8 cellular contexts compared by ENCODE assay signal in genomic region chr1:11979028-11979427, GRCh38. TPM values are rescaled to one million over a fixed set of nuclear protein-coding genes. Genes with fewer than 3 reads are reported as not detected.
A peak's percentile ranks its signal among the peaks of the same experiment; 100 is the strongest.
DNase-seq lines count a peak whose midpoint lies in the region; ATAC-seq and TF ChIP-seq lines count a peak whose summit lies in the region.
"Not testable (repeated sequence)": the region's sequence is repeated elsewhere in the genome, so short reads cannot be mapped to it uniquely, and the experiment has no call there.

No MANE protein-coding gene starts in this region.

- not testable (repeated sequence) for H4K91ac ChIP-seq in mesenchymal stem cell (ENCODE audit: low read length)

- H2BK12ac ChIP-seq in mesenchymal stem cell (ENCODE audit: low read length in 2 of 2), result not testable (repeated sequence)

- not testable (repeated sequence) for BruUV-seq in mammary epithelial cell (replicated peaks; lab: Mats Ljungman, UMichigan)

- ATAC-seq in heart left ventricle, result not testable (repeated sequence)

- H3K4me1 ChIP-seq in BLaER1, result peaks cover 41% of the 10 kb centered on the region
- H3K4me1 ChIP-seq in HUES64 (ENCODE audit: insufficient read depth, low read length), result peaks cover 13% of the 10 kb centered on the region; the same call in 1 of the 2 replicates
- H3K4me1 ChIP-seq in mammary epithelial cell (ENCODE audit: insufficient read depth, low read length), result peaks cover 35% of the 10 kb centered on the region
- peaks cover 0 to 57% (median 42%) of the 10 kb centered on the region in 12 donors for H3K4me1 ChIP-seq in heart left ventricle
- H3K4me1 ChIP-seq in mesenchymal stem cell (ENCODE audit: control insufficient read depth, insufficient read depth, low read depth, low read length), result peaks cover 16% of the 10 kb centered on the region
- H3K4me1 ChIP-seq in rectal smooth muscle tissue (ENCODE audit: control insufficient read depth, insufficient read depth, low read length), result not testable (repeated sequence)
- H3K4me1 ChIP-seq in tibial nerve, result peaks cover 0 to 43% (median 13%) of the 10 kb centered on the region in 4 donors

- peak overlapping the region; percentile 89; the same call in 1 of the 2 replicates for H3K27ac ChIP-seq in BLaER1
- not testable (repeated sequence) for H3K27ac ChIP-seq in HUES64 (ENCODE audit: low read depth, low read length); mammary epithelial cell (ENCODE audit: insufficient read depth, low read depth, low read length); mesenchymal stem cell (ENCODE audit: low read length, poor library complexity, severe bottlenecking)
- H3K27ac ChIP-seq in WERI-Rb-1, result peak overlapping the region; percentile 96
- H3K27ac ChIP-seq in heart left ventricle, result peak overlapping the region; percentile 91 to 99 (median 98)
- peak overlapping the region; percentile 92 for H3K27ac ChIP-seq in rectal smooth muscle tissue (ENCODE audit: low read depth, low read length)
- peak overlapping the region in 3 of 4 donors; percentile 93 to 96 (median 94) for H3K27ac ChIP-seq in tibial nerve

- H2BK120ac ChIP-seq in mesenchymal stem cell (ENCODE audit: low read depth, low read length), result not testable (repeated sequence)

- peak overlapping the region; percentile 99; the same call in 1 of the 2 replicates for H3K4me3 ChIP-seq in BLaER1
- not testable (repeated sequence) for H3K4me3 ChIP-seq in HUES64 (ENCODE audit: low read length); WERI-Rb-1 (ENCODE audit: low read depth, low read length); mammary epithelial cell (replicated peaks in 1 of 3; ENCODE audit: insufficient read depth in 1 of 3, low read depth in 2 of 3, low read length in 3 of 3); rectal smooth muscle tissue (ENCODE audit: low read length)
- peak overlapping the region in 6 of 12 donors; percentile 83 to 97 (median 87) for H3K4me3 ChIP-seq in heart left ventricle
- peak overlapping the region in 1 of 2 experiments; percentile 93 for H3K4me3 ChIP-seq in mesenchymal stem cell (ENCODE audit: insufficient read depth in 1 of 2, low read depth in 1 of 2, low read length in 2 of 2)
- peak overlapping the region in 1 of 4 donors; percentile 79 for H3K4me3 ChIP-seq in tibial nerve

- WGBS in HUES64, result 87% methylated on average over 8 of the region's 8 CpGs
- WGBS in mammary epithelial cell (ENCODE audit: low coverage, missing lambda C conversion rate), result 90% methylated on average over 8 of the region's 8 CpGs
- WGBS in heart left ventricle, 4 donors, result 58 to 71% (median 67%) methylated on average over 8 of the region's 8 CpGs
- 87% methylated on average over 8 of the region's 8 CpGs for WGBS in mesenchymal stem cell
- 75 to 76% methylated on average over 8 of the region's 8 CpGs for WGBS in tibial nerve, 2 donors

- peak overlapping the region; percentile 98 for H3K4me2 ChIP-seq in BLaER1
- H3K4me2 ChIP-seq in mammary epithelial cell (ENCODE audit: insufficient read depth, low read depth, low read length), result peak overlapping the region; percentile 92
- H3K4me2 ChIP-seq in mesenchymal stem cell (ENCODE audit: low read length, poor library complexity, severe bottlenecking), result not testable (repeated sequence)

- H3K9ac ChIP-seq in BLaER1 (peak overlapping the region; percentile 95), HUES64 (ENCODE audit: low read depth, low read length) (peak overlapping the region; percentile 68; the same call in 1 of the 2 replicates), mesenchymal stem cell (ENCODE audit: low read length) (peak overlapping the region; percentile 95)
- H3K9ac ChIP-seq in mammary epithelial cell (ENCODE audit: insufficient read depth, low read length); rectal smooth muscle tissue (ENCODE audit: low read length): not testable (repeated sequence)

- not testable (repeated sequence) for H3K4ac ChIP-seq in mesenchymal stem cell (ENCODE audit: low read depth in 1 of 2, low read length in 2 of 2)

- peaks cover 46% of the 10 kb centered on the region for H3K36me3 ChIP-seq in BLaER1
- peaks cover 37% of the 10 kb centered on the region for H3K36me3 ChIP-seq in HUES64 (ENCODE audit: insufficient read depth, low read length)
- peaks cover 35% of the 10 kb centered on the region for H3K36me3 ChIP-seq in WERI-Rb-1
- peaks cover 13% of the 10 kb centered on the region for H3K36me3 ChIP-seq in mammary epithelial cell (ENCODE audit: insufficient read depth, low read length)
- peaks cover 0 to 45% (median 38%) of the 10 kb centered on the region in 9 donors for H3K36me3 ChIP-seq in heart left ventricle
- H3K36me3 ChIP-seq in mesenchymal stem cell (ENCODE audit: control insufficient read depth in 1 of 2, insufficient read depth in 2 of 2, low read depth in 1 of 2, low read length in 2 of 2), result peaks cover 36% of the 10 kb centered on the region in 2 experiments
- peaks cover 10% of the 10 kb centered on the region for H3K36me3 ChIP-seq in rectal smooth muscle tissue (ENCODE audit: control insufficient read depth, insufficient read depth, low read length)
- peaks cover 0 to 49% (median 4%) of the 10 kb centered on the region in 3 donors for H3K36me3 ChIP-seq in tibial nerve

- in situ Hi-C loops in mammary epithelial cell (cut with MboI; ENCODE audit: low sequenced_read_pairs in 2 of 2), result not testable (repeated sequence)

- peaks cover 20% of the 10 kb centered on the region for H3K79me1 ChIP-seq in mesenchymal stem cell (replicated peaks; ENCODE audit: low read length, poor library complexity, severe bottlenecking)

- dilution Hi-C loops in mammary epithelial cell (cut with HindIII; ENCODE audit: low sequenced_read_pairs), result not testable (repeated sequence)

- TF ChIP-seq EP300 in tibial nerve (IDR thresholded peaks at IDR 0.05), result not testable (repeated sequence)

- CTCF ChIA-PET in mammary epithelial cell (lab: Charles Lee; ENCODE audit: low non-redundant PET), result not testable (repeated sequence)

- H4K20me1 ChIP-seq in BLaER1, result peaks cover 32% of the 10 kb centered on the region
- not testable (repeated sequence) for H4K20me1 ChIP-seq in mammary epithelial cell (ENCODE audit: insufficient read depth, low read length)

- intact Hi-C loops in mammary epithelial cell (cut with micrococcal nuclease), result not testable (repeated sequence)
- intact Hi-C loops in heart left ventricle (cut with DNase I), result loop anchor here in 5 of 10 donors (2.0 to 10.0 kb wide), 5 partner anchors 37 to 70 kb away; partner anchors contain the start of gene PLOD1 (in 2 of the 5)

- not testable (repeated sequence) for DNase-seq in WERI-Rb-1; mammary epithelial cell; heart left ventricle; mesenchymal stem cell; tibial nerve (ENCODE audit: low spot score in 2 of 2)

- H3K23ac ChIP-seq in mesenchymal stem cell (ENCODE audit: low read length in 2 of 2), result not testable (repeated sequence)

- not testable (repeated sequence) for H2AFZ ChIP-seq in mammary epithelial cell (ENCODE audit: low read depth, low read length); mesenchymal stem cell (ENCODE audit: low read depth, low read length)

- not testable (repeated sequence) for H2BK15ac ChIP-seq in mesenchymal stem cell (ENCODE audit: low read depth, poor library complexity, severe bottlenecking)

- H3K18ac ChIP-seq in mesenchymal stem cell (ENCODE audit: low read depth in 1 of 2, low read length in 2 of 2), result not testable (repeated sequence)

- peaks cover 47% of the 10 kb centered on the region for H3K79me2 ChIP-seq in mammary epithelial cell (ENCODE audit: insufficient read depth, low read length)

- H4K8ac ChIP-seq in mesenchymal stem cell (ENCODE audit: low read length), result not testable (repeated sequence)

- H2AK5ac ChIP-seq in mesenchymal stem cell (ENCODE audit: low read length, severe bottlenecking), result not testable (repeated sequence)

- not testable (repeated sequence) for H2BK5ac ChIP-seq in mesenchymal stem cell (ENCODE audit: low read depth, low read length, poor library complexity, severe bottlenecking)

- H3K14ac ChIP-seq in mesenchymal stem cell (ENCODE audit: low read length in 2 of 2), result not testable (repeated sequence)

- not testable (repeated sequence) for TF ChIP-seq CTCF in WERI-Rb-1 (IDR thresholded peaks at IDR 0.05; ENCODE audit: low read depth, low read length); mammary epithelial cell (conservative IDR thresholded peaks at IDR 0.05 in 1 of 2, IDR thresholded peaks at IDR 0.05 in 1 of 2; ENCODE audit: extremely low read depth in 1 of 2, insufficient read depth in 1 of 2, low read depth in 1 of 2, low read length in 2 of 2); heart left ventricle (IDR thresholded peaks at IDR 0.05); tibial nerve (IDR thresholded peaks at IDR 0.05)

- TF ChIP-seq POLR2A in heart left ventricle (IDR thresholded peaks at IDR 0.05); tibial nerve (IDR thresholded peaks at IDR 0.05): not testable (repeated sequence)

- not testable (repeated sequence) for H3K27me3 ChIP-seq in BLaER1; HUES64 (ENCODE audit: insufficient read depth, low read length); WERI-Rb-1 (ENCODE audit: insufficient read depth, low read depth, severe bottlenecking); mammary epithelial cell (ENCODE audit: insufficient read depth, low read length); heart left ventricle; mesenchymal stem cell (ENCODE audit: control insufficient read depth in 1 of 2, insufficient read depth in 1 of 2, low read length in 2 of 2); rectal smooth muscle tissue (ENCODE audit: control insufficient read depth, insufficient read depth, low read length); tibial nerve

- not testable (repeated sequence) for H3K9me3 ChIP-seq in BLaER1; HUES64 (ENCODE audit: insufficient read depth, low read depth, low read length); WERI-Rb-1 (ENCODE audit: severe bottlenecking); mammary epithelial cell (replicated peaks; ENCODE audit: insufficient read depth, low read length); heart left ventricle; mesenchymal stem cell (ENCODE audit: control insufficient read depth, low read length); tibial nerve

RNA-seq across cellular contexts. Expression of gene MFN2, which starts 1.2 kb away (rescaled TPM):
- 39.3 TPM for polyA plus RNA-seq in HUES64 (2013, experiment 1 of 2)
- 40.1 TPM for polyA plus RNA-seq in HUES64 (2013, experiment 2 of 2)
- 100 to 1,000 TPM; 106 to 133 TPM for total RNA-seq in mammary epithelial cell
- polyA plus RNA-seq in mammary epithelial cell, result 91.6 TPM
- 189 TPM for polyA minus RNA-seq in mammary epithelial cell
- 100 to 1,000 TPM; 398 to 900 (median 632) TPM for total RNA-seq in heart left ventricle
- polyA plus RNA-seq in heart left ventricle, result 100 to 1,000 TPM; 263 to 374 TPM
- 32.9 TPM for polyA plus RNA-seq in mesenchymal stem cell (2013, experiment 1 of 2)
- polyA plus RNA-seq in mesenchymal stem cell (2013, experiment 2 of 2), result 32.5 TPM
- 10 to 100 TPM; 53.8 to 71.6 (median 58.7) TPM for total RNA-seq in tibial nerve

RNA-seq across cellular contexts. Expression of gene MIIP, which starts 40.3 kb away (rescaled TPM):
- 45.6 TPM for polyA plus RNA-seq in HUES64 (2013, experiment 1 of 2)
- polyA plus RNA-seq in HUES64 (2013, experiment 2 of 2), result 45.3 TPM
- total RNA-seq in mammary epithelial cell, result 10 to 100 TPM; 19.3 to 24.5 TPM
- 15.5 TPM for polyA plus RNA-seq in mammary epithelial cell
- polyA minus RNA-seq in mammary epithelial cell, result 29.7 TPM
- 10 to 100 TPM; 11.3 to 53.5 (median 17.4) TPM for total RNA-seq in heart left ventricle
- polyA plus RNA-seq in heart left ventricle, result 10 to 100 TPM; 20.3 to 33.6 TPM
- 13.4 TPM for polyA plus RNA-seq in mesenchymal stem cell (2013, experiment 1 of 2)
- polyA plus RNA-seq in mesenchymal stem cell (2013, experiment 2 of 2), result 14.0 TPM
- 10 to 100 TPM; 53.3 to 95.4 (median 67.1) TPM for total RNA-seq in tibial nerve

RNA-seq across cellular contexts. Expression of gene PLOD1, which starts 44.5 kb away (rescaled TPM):
- polyA plus RNA-seq in HUES64 (2013, experiment 1 of 2), result 38.4 TPM
- 43.2 TPM for polyA plus RNA-seq in HUES64 (2013, experiment 2 of 2)
- total RNA-seq in mammary epithelial cell (100 to 1,000 TPM; 107 to 197 TPM), heart left ventricle (100 to 1,000 TPM in 1 of 9 donors, 10 to 100 TPM in 8; 37.5 to 104 (median 50.1) TPM), tibial nerve (10 to 100 TPM; 52.8 to 87.9 (median 64.0) TPM)
- polyA plus RNA-seq in mammary epithelial cell (189 TPM), heart left ventricle (100 to 1,000 TPM in 1 of 2 donors, 10 to 100 TPM in 1; 38.3 to 108 TPM)
- polyA minus RNA-seq in mammary epithelial cell, result 128 TPM
- 269 TPM for polyA plus RNA-seq in mesenchymal stem cell (2013, experiment 1 of 2)
- 276 TPM for polyA plus RNA-seq in mesenchymal stem cell (2013, experiment 2 of 2)

RNA-seq across cellular contexts. Expression of gene KIAA2013, which starts 52.8 kb away (rescaled TPM):
- 25.1 TPM for polyA plus RNA-seq in HUES64 (2013, experiment 1 of 2)
- polyA plus RNA-seq in HUES64 (2013, experiment 2 of 2), result 24.4 TPM
- total RNA-seq in mammary epithelial cell (10 to 100 TPM; 35.1 to 72.3 TPM), heart left ventricle (100 to 1,000 TPM in 1 of 9 donors, 10 to 100 TPM in 8; 37.1 to 106 (median 41.3) TPM), tibial nerve (10 to 100 TPM; 50.0 to 73.7 (median 55.6) TPM)
- polyA plus RNA-seq in mammary epithelial cell (61.9 TPM), heart left ventricle (10 to 100 TPM; 29.3 to 57.4 TPM)
- polyA minus RNA-seq in mammary epithelial cell, result 35.6 TPM
- 27.9 TPM for polyA plus RNA-seq in mesenchymal stem cell (2013, experiment 1 of 2)
- 27.6 TPM for polyA plus RNA-seq in mesenchymal stem cell (2013, experiment 2 of 2)
